In genomic region chr21:26881504-26882228, GRCh38 we compare ENCODE assay signal across 9 cellular contexts. TPM values are rescaled to one million over a fixed set of nuclear protein-coding genes. Genes with fewer than 3 reads are reported as not detected.
DNase-seq lines count a peak whose midpoint lies in the region; ATAC-seq and TF ChIP-seq lines count a peak whose summit lies in the region.
"Had no signal": no experiment of that assay in that cellular context is flagged by ENCODE, and none has a peak within 500 bp of the region (broad histone marks: within the 10 kb centered on the region; RNA-seq: fewer than 3 reads in every experiment).

No MANE protein-coding gene starts in this region.

- WGBS in upper lobe of left lung, 2 donors = 50 to 63% methylated on average over 4 of the region's 4 CpGs

- H3K4me1 ChIP-seq in upper lobe of left lung = no peaks in the 10 kb centered on the region

- intact Hi-C loops in dorsolateral prefrontal cortex (cut with DNase I) = no loop called here

- no peak for ATAC-seq in upper lobe of left lung (ENCODE audit: low FRiP score in 2 of 2)
- ATAC-seq in HG03139 (IDR thresholded peaks at IDR 0.05; ENCODE audit: unreplicated experiment) = no peak
- ATAC-seq in HG02973 (IDR thresholded peaks at IDR 0.05; ENCODE audit: unreplicated experiment) = no peak

- no peak for TF ChIP-seq EP300 in upper lobe of left lung (IDR thresholded peaks at IDR 0.05)

- TF ChIP-seq CTCF in dorsolateral prefrontal cortex (IDR thresholded peaks at IDR 0.05 in 54 of 56, conservative IDR thresholded peaks at IDR 0.05 in 2 of 56; ENCODE audit: low read depth in 1 of 56, partially characterized antibody in 56 of 56) (peak in 43 of 56 donors; percentile 10 to 65 (median 32)), upper lobe of left lung (IDR thresholded peaks at IDR 0.05) (peak in 2 of 6 experiments; percentile 11 to 32)

- no peaks in the 10 kb centered on the region for H3K9me3 ChIP-seq in upper lobe of left lung
- H3K9me3 ChIP-seq: thoracic aorta had no signal

- no peaks in the 10 kb centered on the region for H3K36me3 ChIP-seq in upper lobe of left lung
- H3K36me3 ChIP-seq: thoracic aorta had no signal

- H3K4me3 ChIP-seq in dorsolateral prefrontal cortex (no peak overlapping the region), upper lobe of left lung (no peak overlapping the region)
- H3K4me3 ChIP-seq: thoracic aorta had no signal

- H3K27ac ChIP-seq in dorsolateral prefrontal cortex (no peak overlapping the region), upper lobe of left lung (no peak overlapping the region)
- H3K27ac ChIP-seq: thoracic aorta had no signal

- DNase-seq in GM03348 (ENCODE audit: low spot score) (peak; percentile 47), NCI-H446 (lab: John Stamatoyannopoulos, UW) (peak; percentile 12 to 49), dorsolateral prefrontal cortex (no peak), non-pigmented ciliary epithelial cell (ENCODE audit: low read depth) (peak; percentile 8), upper lobe of left lung (no peak), middle frontal gyrus (ENCODE audit: extremely low spot score, low spot score) (no peak)

- no peak for TF ChIP-seq POLR2A in upper lobe of left lung (IDR thresholded peaks at IDR 0.05)

- H3K27me3 ChIP-seq in dorsolateral prefrontal cortex = peaks cover 0 to 5% (median 0%) of the 10 kb centered on the region in 45 donors
- no peaks in the 10 kb centered on the region for H3K27me3 ChIP-seq in upper lobe of left lung

RNA-seq across cellular contexts. Expression of gene ADAMTS1, which starts 36.5 kb away (rescaled TPM):
- total RNA-seq in dorsolateral prefrontal cortex = 100 to 1,000 TPM in 3 of 120 experiments, 10 to 100 TPM in 117; 11.7 to 160 (median 37.6) TPM
- 100 to 1,000 TPM in 1 of 6 donors, 10 to 100 TPM in 5; 37.9 to 144 (median 58.4) TPM for total RNA-seq in upper lobe of left lung

Comparison
In these comparisons a context has a peak if more than half of its experiments do, and no peak if none do; other contexts are left out.
1. DNase-seq: peak in GM03348 (single experiment), NCI-H446 (2 of 2) and non-pigmented ciliary epithelial cell (single experiment); none in dorsolateral prefrontal cortex (0 of 10), upper lobe of left lung (0 of 2) and middle frontal gyrus (single experiment).